Comparison of ENCODE assay signal across 10 cellular contexts in the genomic region with DNA sequence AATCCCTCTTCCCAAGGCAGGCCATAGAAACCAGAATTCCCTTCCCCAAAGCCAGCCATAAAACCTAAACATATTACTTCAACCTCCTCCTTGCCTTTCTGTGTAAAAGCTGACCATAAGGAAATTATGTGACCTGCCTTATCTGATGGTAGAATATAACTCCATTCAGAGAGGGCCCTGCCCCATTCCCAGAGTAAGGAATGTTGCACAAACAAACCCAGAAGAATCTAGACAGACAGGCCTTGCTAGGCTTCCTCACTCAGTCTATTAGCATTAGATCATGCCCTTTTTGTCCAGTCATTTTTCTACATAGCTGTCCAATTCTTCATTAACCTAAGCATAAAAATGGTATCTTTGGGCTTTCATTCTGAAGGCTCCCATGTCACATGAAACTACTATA. TPM values are rescaled to one million over a fixed set of nuclear protein-coding genes. Genes with fewer than 3 reads are reported as not detected.
DNase-seq lines count a peak whose midpoint lies in the region; ATAC-seq, FAIRE-seq and TF ChIP-seq lines count a peak whose summit lies in the region.
"Had no signal": no experiment of that assay in that cellular context is flagged by ENCODE, and none has a peak within 500 bp of the region (broad histone marks: within the 10 kb centered on the region; RNA-seq: fewer than 3 reads in every experiment).

No MANE protein-coding gene starts in this region.

- no peaks in the 10 kb centered on the region for H4K20me1 ChIP-seq in BLaER1 treated with 17β-estradiol and CSF1 and Interleukin-3, amounts not matched to agents 10 nM and 100 nM
- no peaks in the 10 kb centered on the region for H4K20me1 ChIP-seq in mammary epithelial cell (ENCODE audit: insufficient read depth, low read length)
- H4K20me1 ChIP-seq in HepG2 (ENCODE audit: insufficient read depth, low read length) = no peaks in the 10 kb centered on the region

- TF ChIP-seq EP300 in HepG2 (IDR thresholded peaks at IDR 0.05; ENCODE audit: low read depth in 2 of 2, low read length in 2 of 2) = no peak
- no peak for TF ChIP-seq EP300 in HepG2 (CRISPR knock-in tag; IDR thresholded peaks at IDR 0.05; ENCODE audit: borderline replicate concordance)

- peaks cover 29 to 49% (median 38%) of the 10 kb centered on the region in 10 experiments for H3K4me1 ChIP-seq in BLaER1 treated with 17β-estradiol and CSF1 and Interleukin-3, amounts not matched to agents 10 nM and 100 nM
- peaks cover 15% of the 10 kb centered on the region for H3K4me1 ChIP-seq in mammary epithelial cell (ENCODE audit: insufficient read depth, low read length)
- no peaks in the 10 kb centered on the region for H3K4me1 ChIP-seq in HepG2 (ENCODE audit: insufficient read depth, low read length)

- peak overlapping the region; percentile 80 for H2AFZ ChIP-seq in mammary epithelial cell (ENCODE audit: low read depth, low read length)
- no peak overlapping the region for H2AFZ ChIP-seq in HepG2 (ENCODE audit: low read length)

- H3K27me3 Mint-ChIP-seq in natural killer cell (ENCODE audit: low read depth in 2 of 2) = no peaks in the 10 kb centered on the region

- H3K27ac Mint-ChIP-seq in natural killer cell = peak overlapping the region; percentile 96 to 97

- BruUV-seq in mammary epithelial cell (replicated peaks; lab: Mats Ljungman, UMichigan) (TSS peak; percentile 72), HepG2 (replicated peaks; lab: Mats Ljungman, UMichigan) (no TSS peak)

- peaks cover 29 to 32% of the 10 kb centered on the region in 2 donors for H3K4me1 Mint-ChIP-seq in natural killer cell
- H3K4me1 Mint-ChIP-seq: neural crest cell had no signal

- H3K36me3 ChIP-seq in BLaER1 treated with 17β-estradiol and CSF1 and Interleukin-3, amounts not matched to agents 10 nM and 100 nM = no peaks in the 10 kb centered on the region
- H3K36me3 ChIP-seq in mammary epithelial cell (ENCODE audit: insufficient read depth, low read length) (no peaks in the 10 kb centered on the region), HepG2 (replicated peaks in 1 of 2; ENCODE audit: control insufficient read depth in 1 of 2, insufficient read depth in 2 of 2, low read length in 2 of 2) (no peaks in the 10 kb centered on the region)

- peak overlapping the region in 1 of 11 experiments; percentile 1; a peak in 1 of 22 replicates for H3K9ac ChIP-seq in BLaER1 treated with 17β-estradiol and CSF1 and Interleukin-3, amounts not matched to agents 10 nM and 100 nM
- H3K9ac ChIP-seq in mammary epithelial cell (ENCODE audit: insufficient read depth, low read length) (no peak overlapping the region), HepG2 (ENCODE audit: insufficient read depth, low read depth, low read length) (no peak overlapping the region)

- no peak for TF ChIP-seq POLR2A in HepG2 (IDR thresholded peaks at IDR 0.05; ENCODE audit: insufficient read depth in 1 of 2, low read depth in 2 of 2, low read length in 2 of 2)

- no peaks in the 10 kb centered on the region for H3K79me2 ChIP-seq in mammary epithelial cell (ENCODE audit: insufficient read depth, low read length)
- no peaks in the 10 kb centered on the region for H3K79me2 ChIP-seq in HepG2 (ENCODE audit: insufficient read depth, low read length)

- peak overlapping the region; percentile 53 to 87 (median 74); a peak in 20 of 22 replicates for H3K4me2 ChIP-seq in BLaER1 treated with 17β-estradiol and CSF1 and Interleukin-3, amounts not matched to agents 10 nM and 100 nM
- H3K4me2 ChIP-seq in mammary epithelial cell (ENCODE audit: insufficient read depth, low read depth, low read length) (peak overlapping the region; percentile 65), HepG2 (ENCODE audit: low read depth, low read length) (no peak overlapping the region)

- no peak for DNase-seq in HL-60 (ENCODE audit: low read depth in 1 of 2, low spot score in 1 of 2)
- DNase-seq in mammary epithelial cell = no peak
- no peak for DNase-seq in natural killer cell
- no peak for DNase-seq in HepG2 (ENCODE audit: low spot score)
- DNase-seq in DMS 273 (lab: John Stamatoyannopoulos, UW; ENCODE audit: unreplicated experiment) = no peak
- DNase-seq in Kasumi-1 (lab: John Stamatoyannopoulos, UW) = no peak
- DNase-seq: activated CD4-positive, alpha-beta T cell treated with anti-CD3 and anti-CD28 coated beads, Interleukin-2, amount 50 U/mL, for 4 hours had no signal

- H3K4me3 Mint-ChIP-seq in natural killer cell = peak overlapping the region; percentile 17
- H3K4me3 Mint-ChIP-seq: neural crest cell had no signal

- H3K9me3 ChIP-seq in BLaER1 treated with 17β-estradiol and CSF1 and Interleukin-3, amounts not matched to agents 10 nM and 100 nM (replicated peaks in 1 of 11) = peaks cover 0 to 12% (median 7%) of the 10 kb centered on the region in 11 experiments; a peak in 11 of 22 replicates
- H3K9me3 ChIP-seq in mammary epithelial cell (replicated peaks; ENCODE audit: insufficient read depth, low read length) (no peaks in the 10 kb centered on the region), HepG2 (ENCODE audit: low read length) (no peaks in the 10 kb centered on the region)

- no peak for ATAC-seq in natural killer cell
- ATAC-seq in HepG2 = no peak
- ATAC-seq in GM18861 (IDR thresholded peaks at IDR 0.05; ENCODE audit: unreplicated experiment) = no peak

- in situ Hi-C loops in mammary epithelial cell (cut with MboI; ENCODE audit: low sequenced_read_pairs in 2 of 2) (no loop called here), HepG2 (cut with HindIII; ENCODE audit: extremely low pct_ligation_motif_present, low pct_unique_long_range_greater_than_20kb) (no loop called here)

- no peaks in the 10 kb centered on the region for H3K36me3 Mint-ChIP-seq in natural killer cell

- CTCF ChIA-PET in mammary epithelial cell (lab: Charles Lee; ENCODE audit: low non-redundant PET) = no interaction called here
- CTCF ChIA-PET in HepG2 (lab: Yijun Ruan, JAX; ENCODE audit: low intra/inter-chr PET ratio, low total read pairs) = no interaction called here

- H3K27me3 ChIP-seq in BLaER1 treated with 17β-estradiol and CSF1 and Interleukin-3, amounts not matched to agents 10 nM and 100 nM = no peaks in the 10 kb centered on the region
- no peaks in the 10 kb centered on the region for H3K27me3 ChIP-seq in HL-60 (ENCODE audit: insufficient read depth, poor library complexity, severe bottlenecking)
- no peaks in the 10 kb centered on the region for H3K27me3 ChIP-seq in mammary epithelial cell (ENCODE audit: insufficient read depth, low read length)
- no peaks in the 10 kb centered on the region for H3K27me3 ChIP-seq in HepG2 (ENCODE audit: control insufficient read depth in 1 of 2, insufficient read depth in 2 of 2, low read length in 2 of 2)

- POLR2A ChIA-PET in HepG2 (lab: Yijun Ruan, JAX) = no interaction called here

- H3K9me3 Mint-ChIP-seq in natural killer cell = no peaks in the 10 kb centered on the region
- H3K9me3 Mint-ChIP-seq: neural crest cell had no signal

- TF ChIP-seq CTCF in HL-60 (IDR thresholded peaks at IDR 0.05; ENCODE audit: insufficient read depth, low read length) = no peak
- no peak for TF ChIP-seq CTCF in mammary epithelial cell (conservative IDR thresholded peaks at IDR 0.05 in 1 of 2, IDR thresholded peaks at IDR 0.05 in 1 of 2; ENCODE audit: extremely low read depth in 1 of 2, insufficient read depth in 1 of 2, low read depth in 1 of 2, low read length in 2 of 2)
- no peak for TF ChIP-seq CTCF in natural killer cell (IDR thresholded peaks at IDR 0.05)
- TF ChIP-seq CTCF in HepG2 (CRISPR knock-in tag; IDR thresholded peaks at IDR 0.05) = no peak

- dilution Hi-C loops in mammary epithelial cell (cut with HindIII; ENCODE audit: low sequenced_read_pairs) = loop anchor here (5.0 kb wide), 1 partner anchor 53 kb away; no protein-coding TSS in a partner anchor

- H3K4me3 ChIP-seq in BLaER1 treated with 17β-estradiol and CSF1 and Interleukin-3, amounts not matched to agents 10 nM and 100 nM = no peak overlapping the region
- H3K4me3 ChIP-seq in HL-60 (replicated peaks; ENCODE audit: insufficient read depth, low read length) (no peak overlapping the region), mammary epithelial cell (replicated peaks in 1 of 3; ENCODE audit: insufficient read depth in 1 of 3, low read depth in 2 of 3, low read length in 3 of 3) (no peak overlapping the region), HepG2 (replicated peaks in 1 of 3; ENCODE audit: insufficient read depth in 1 of 3, low read depth in 2 of 3, low read length in 3 of 3) (no peak overlapping the region)

- peak overlapping the region in 8 of 11 experiments; percentile 18 to 62 (median 45); a peak in 10 of 22 replicates for H3K27ac ChIP-seq in BLaER1 treated with 17β-estradiol and CSF1 and Interleukin-3, amounts not matched to agents 10 nM and 100 nM
- peak overlapping the region; percentile 44 for H3K27ac ChIP-seq in HL-60 (replicated peaks)
- no peak overlapping the region for H3K27ac ChIP-seq in mammary epithelial cell (ENCODE audit: insufficient read depth, low read depth, low read length)
- no peak overlapping the region for H3K27ac ChIP-seq in HepG2 (ENCODE audit: extremely low read length, insufficient read depth, low read length)

- FAIRE-seq in HepG2 (lab: Jason Lieb, UNC) = no peak

- TF ChIP-seq RAD21 in HepG2 (CRISPR knock-in tag; IDR thresholded peaks at IDR 0.05) = no peak

- intact Hi-C loops in mammary epithelial cell (cut with micrococcal nuclease) = no loop called here
- intact Hi-C loops in natural killer cell (cut with micrococcal nuclease) = loop anchor here (5.0 kb wide), 2 partner anchors 208 to 473 kb away; partner anchors contain the start of gene MLLT3
- intact Hi-C loops in HepG2 (cut with micrococcal nuclease; ENCODE audit: unreplicated experiment) = no loop called here

RNA-seq across cellular contexts. Expression of gene IFNB1, which starts 17.8 kb away (rescaled TPM):
- total RNA-seq in mammary epithelial cell = not detected
- polyA plus RNA-seq in mammary epithelial cell = not detected
- polyA minus RNA-seq in mammary epithelial cell = not detected
- not detected for total RNA-seq in natural killer cell
- not detected in 2 replicates for total RNA-seq in HepG2 (2016; rRNA removed; fragmentation: Illumina TruSeq; extraction: Trizol)
- total RNA-seq in HepG2 (2016; cell fraction: cytosol; rRNA removed; fragmentation: Illumina TruSeq; extraction: Trizol; ENCODE audit: low read depth) = not detected in 2 replicates
- not detected in 2 replicates for total RNA-seq in HepG2 (2016; cell fraction: insoluble cytoplasmic fraction; rRNA removed; fragmentation: Illumina TruSeq; extraction: Trizol)
- total RNA-seq in HepG2 (2016; cell fraction: membrane; rRNA removed; fragmentation: Illumina TruSeq; extraction: Trizol) = not detected in 2 replicates
- not detected in 2 replicates for total RNA-seq in HepG2 (2016; cell fraction: nucleus; rRNA removed; fragmentation: Illumina TruSeq; extraction: Trizol)
- polyA plus RNA-seq in HepG2 (2011; rRNA removed) = not detected in 2 replicates
- polyA plus RNA-seq in HepG2 (2011; cell fraction: cytosol; rRNA removed) = not detected in 2 replicates
- polyA plus RNA-seq in HepG2 (2011; cell fraction: nucleus; rRNA removed) = not detected in 2 replicates
- not detected in 2 replicates for polyA plus RNA-seq in HepG2 (2012)
- not detected in 2 replicates for polyA plus RNA-seq in HepG2 (2016; cell fraction: cytosol; fragmentation: Illumina TruSeq; extraction: Trizol; ENCODE audit: low read depth)
- not detected in 2 replicates for polyA plus RNA-seq in HepG2 (2016; cell fraction: insoluble cytoplasmic fraction; fragmentation: Illumina TruSeq; extraction: Trizol; ENCODE audit: low read depth)
- not detected in 2 replicates for polyA plus RNA-seq in HepG2 (2016; cell fraction: membrane; fragmentation: Illumina TruSeq; extraction: Trizol; ENCODE audit: low read depth)
- polyA plus RNA-seq in HepG2 (2016; cell fraction: nucleus; fragmentation: Illumina TruSeq; extraction: Trizol; ENCODE audit: insufficient read depth, low read depth) = not detected in 2 replicates
- not detected in 2 replicates for polyA minus RNA-seq in HepG2 (2011; rRNA and poly(A)+ RNA removed; ENCODE audit: low replicate concordance)
- not detected in 2 replicates for polyA minus RNA-seq in HepG2 (2011; cell fraction: cytosol; rRNA and poly(A)+ RNA removed)
- polyA minus RNA-seq in HepG2 (2011; cell fraction: nucleus; rRNA and poly(A)+ RNA removed) = not detected in 2 replicates
- total RNA-seq: neural crest cell had no signal

RNA-seq across cellular contexts. Expression of gene IFNW1, which starts 46.1 kb away (rescaled TPM):
- total RNA-seq in mammary epithelial cell = not detected
- not detected for polyA plus RNA-seq in mammary epithelial cell
- polyA minus RNA-seq in mammary epithelial cell = not detected
- not detected for total RNA-seq in natural killer cell
- total RNA-seq in HepG2 (2016; rRNA removed; fragmentation: Illumina TruSeq; extraction: Trizol) = not detected in 2 replicates
- not detected in 2 replicates for total RNA-seq in HepG2 (2016; cell fraction: cytosol; rRNA removed; fragmentation: Illumina TruSeq; extraction: Trizol; ENCODE audit: low read depth)
- not detected in 2 replicates for total RNA-seq in HepG2 (2016; cell fraction: insoluble cytoplasmic fraction; rRNA removed; fragmentation: Illumina TruSeq; extraction: Trizol)
- not detected in 2 replicates for total RNA-seq in HepG2 (2016; cell fraction: membrane; rRNA removed; fragmentation: Illumina TruSeq; extraction: Trizol)
- not detected in 2 replicates for total RNA-seq in HepG2 (2016; cell fraction: nucleus; rRNA removed; fragmentation: Illumina TruSeq; extraction: Trizol)
- polyA plus RNA-seq in HepG2 (2011; rRNA removed) = not detected in 2 replicates
- polyA plus RNA-seq in HepG2 (2011; cell fraction: cytosol; rRNA removed) = not detected in 2 replicates
- polyA plus RNA-seq in HepG2 (2011; cell fraction: nucleus; rRNA removed) = not detected in 2 replicates
- polyA plus RNA-seq in HepG2 (2012) = not detected in 2 replicates
- polyA plus RNA-seq in HepG2 (2016; cell fraction: cytosol; fragmentation: Illumina TruSeq; extraction: Trizol; ENCODE audit: low read depth) = not detected in 2 replicates
- not detected in 2 replicates for polyA plus RNA-seq in HepG2 (2016; cell fraction: insoluble cytoplasmic fraction; fragmentation: Illumina TruSeq; extraction: Trizol; ENCODE audit: low read depth)
- not detected in 2 replicates for polyA plus RNA-seq in HepG2 (2016; cell fraction: membrane; fragmentation: Illumina TruSeq; extraction: Trizol; ENCODE audit: low read depth)
- polyA plus RNA-seq in HepG2 (2016; cell fraction: nucleus; fragmentation: Illumina TruSeq; extraction: Trizol; ENCODE audit: insufficient read depth, low read depth) = not detected in 2 replicates
- polyA minus RNA-seq in HepG2 (2011; rRNA and poly(A)+ RNA removed; ENCODE audit: low replicate concordance) = not detected in 2 replicates
- polyA minus RNA-seq in HepG2 (2011; cell fraction: cytosol; rRNA and poly(A)+ RNA removed) = not detected in 2 replicates
- polyA minus RNA-seq in HepG2 (2011; cell fraction: nucleus; rRNA and poly(A)+ RNA removed) = not detected in 2 replicates
- total RNA-seq: neural crest cell had no signal

Comparison
In these comparisons a context has a peak if more than half of its experiments do, and no peak if none do; other contexts are left out.
1. H3K27ac ChIP-seq: peak in BLaER1 treated with 17β-estradiol and CSF1 and Interleukin-3, amounts not matched to agents 10 nM and 100 nM (8 of 11) and HL-60 (single experiment); none in mammary epithelial cell (single experiment) and HepG2 (single experiment).